ENCODE assay signal across 8 cellular contexts in genomic region chrX:23782455-23782854, GRCh38. TPM values are rescaled to one million over a fixed set of nuclear protein-coding genes. Genes with fewer than 3 reads are reported as not detected.
DNase-seq lines count a peak whose midpoint lies in the region; ATAC-seq and TF ChIP-seq lines count a peak whose summit lies in the region.

No MANE protein-coding gene starts in this region.

- H3K4me3 ChIP-seq in AG04449 (ENCODE audit: low read depth, low read length) (0 out of 2 replicates have a peak overlapping the region, but pooled peaks have one; percentile 29), ascending aorta (peak overlapping the region; percentile 20 to 56), mucosa of rectum (ENCODE audit: low read length in 2 of 2) (no peak overlapping the region)

- H3K27me3 ChIP-seq in ascending aorta (no peaks in the 10 kb centered on the region), mucosa of rectum (ENCODE audit: control insufficient read depth in 2 of 2, insufficient read depth in 2 of 2, low read length in 2 of 2) (no peaks in the 10 kb centered on the region)

- ATAC-seq in GM19452 (IDR thresholded peaks at IDR 0.05; ENCODE audit: unreplicated experiment) (no peak), GM18867 (IDR thresholded peaks at IDR 0.05; ENCODE audit: unreplicated experiment) (no peak), GM21515 (IDR thresholded peaks at IDR 0.05; ENCODE audit: unreplicated experiment) (no peak)

- H3K27me3 Mint-ChIP-seq in IgD-negative memory B cell = no peaks in the 10 kb centered on the region

- H3K36me3 ChIP-seq in ascending aorta = peaks cover 0 to 14% of the 10 kb centered on the region in 2 donors
- peaks cover 0 to 12% of the 10 kb centered on the region in 2 donors for H3K36me3 ChIP-seq in mucosa of rectum (ENCODE audit: control insufficient read depth in 2 of 2, insufficient read depth in 2 of 2, low read length in 2 of 2)

- POLR2A ChIA-PET in AG04449 (lab: Yijun Ruan, JAX) = interaction anchor here (0.5 to 1.9 kb wide), 18 partner anchors 11 to 1877 kb away, joined by 3 to 33 read pairs (median 4); partner anchors contain the start of genes ACOT9 and EIF2S3

- H3K9me3 ChIP-seq in ascending aorta = no peaks in the 10 kb centered on the region
- H3K9me3 ChIP-seq in mucosa of rectum (ENCODE audit: control insufficient read depth in 2 of 2, low read length in 2 of 2) = no peaks in the 10 kb centered on the region

- no peak for DNase-seq in AG04449 (ENCODE audit: low read depth, low spot score)
- no peak for DNase-seq in ascending aorta (ENCODE audit: low spot score in 2 of 2)
- no peak for DNase-seq in T1000 (lab: John Stamatoyannopoulos, UW)

- H3K4me1 Mint-ChIP-seq in IgD-negative memory B cell = peaks cover 21 to 40% (median 27%) of the 10 kb centered on the region in 3 donors

- peak overlapping the region; percentile 47 to 52 for H3K9ac ChIP-seq in mucosa of rectum (ENCODE audit: low read depth in 1 of 2, low read length in 2 of 2)

- intact Hi-C loops in ascending aorta (cut with DNase I) = loop anchor here (1.0 to 5.0 kb wide), 3 partner anchors 120 to 270 kb away; partner anchors contain the start of genes EIF2S3 and KLHL15

- peak overlapping the region; percentile 62 to 94 for H3K27ac ChIP-seq in ascending aorta
- peak overlapping the region; percentile 39 to 48 for H3K27ac ChIP-seq in mucosa of rectum (ENCODE audit: low read depth in 2 of 2, low read length in 2 of 2)

- no peaks in the 10 kb centered on the region for H3K36me3 Mint-ChIP-seq in IgD-negative memory B cell

- H3K27ac Mint-ChIP-seq in IgD-negative memory B cell = peak overlapping the region; percentile 93 to 98 (median 97)

- CTCF ChIA-PET in AG04449 (lab: Yijun Ruan, JAX) = interaction anchor here (0.7 to 8.2 kb wide), 28 partner anchors 9 to 124 kb away, joined by 3 to 111 read pairs (median 5); partner anchors contain the start of genes ACOT9, APOO and CXorf58

- peak overlapping the region in 3 of 4 donors; percentile 93 to 96 (median 96) for H3K4me3 Mint-ChIP-seq in IgD-negative memory B cell

- TF ChIP-seq CTCF in AG04449 (IDR thresholded peaks at IDR 0.05; ENCODE audit: insufficient read depth, low read length, missing control alignments) (no peak), ascending aorta (IDR thresholded peaks at IDR 0.05) (no peak)

- H3K9me3 Mint-ChIP-seq in IgD-negative memory B cell = no peaks in the 10 kb centered on the region

- H3K4me1 ChIP-seq in ascending aorta (no peaks in the 10 kb centered on the region), mucosa of rectum (ENCODE audit: control insufficient read depth in 2 of 2, insufficient read depth in 2 of 2, low read length in 2 of 2) (peaks cover 2% of the 10 kb centered on the region in 2 donors)

RNA-seq across cellular contexts. Expression of gene SAT1, which starts 0.5 kb away (rescaled TPM):
- 206 TPM for polyA plus RNA-seq in IgD-negative memory B cell
- total RNA-seq in ascending aorta = 349 TPM

RNA-seq across cellular contexts. Expression of gene ACOT9, which starts 39.4 kb away (rescaled TPM):
- polyA plus RNA-seq in IgD-negative memory B cell = 18.2 TPM
- 6.6 TPM for total RNA-seq in ascending aorta

Comparison
In these comparisons a context has a peak if more than half of its experiments do, and no peak if none do; other contexts are left out.
1. H3K4me3 ChIP-seq: peak in AG04449 (single experiment) and ascending aorta (2 of 2); none in mucosa of rectum (0 of 2).